Comparison of ENCODE assay signal across 8 cellular contexts in the genomic region with DNA sequence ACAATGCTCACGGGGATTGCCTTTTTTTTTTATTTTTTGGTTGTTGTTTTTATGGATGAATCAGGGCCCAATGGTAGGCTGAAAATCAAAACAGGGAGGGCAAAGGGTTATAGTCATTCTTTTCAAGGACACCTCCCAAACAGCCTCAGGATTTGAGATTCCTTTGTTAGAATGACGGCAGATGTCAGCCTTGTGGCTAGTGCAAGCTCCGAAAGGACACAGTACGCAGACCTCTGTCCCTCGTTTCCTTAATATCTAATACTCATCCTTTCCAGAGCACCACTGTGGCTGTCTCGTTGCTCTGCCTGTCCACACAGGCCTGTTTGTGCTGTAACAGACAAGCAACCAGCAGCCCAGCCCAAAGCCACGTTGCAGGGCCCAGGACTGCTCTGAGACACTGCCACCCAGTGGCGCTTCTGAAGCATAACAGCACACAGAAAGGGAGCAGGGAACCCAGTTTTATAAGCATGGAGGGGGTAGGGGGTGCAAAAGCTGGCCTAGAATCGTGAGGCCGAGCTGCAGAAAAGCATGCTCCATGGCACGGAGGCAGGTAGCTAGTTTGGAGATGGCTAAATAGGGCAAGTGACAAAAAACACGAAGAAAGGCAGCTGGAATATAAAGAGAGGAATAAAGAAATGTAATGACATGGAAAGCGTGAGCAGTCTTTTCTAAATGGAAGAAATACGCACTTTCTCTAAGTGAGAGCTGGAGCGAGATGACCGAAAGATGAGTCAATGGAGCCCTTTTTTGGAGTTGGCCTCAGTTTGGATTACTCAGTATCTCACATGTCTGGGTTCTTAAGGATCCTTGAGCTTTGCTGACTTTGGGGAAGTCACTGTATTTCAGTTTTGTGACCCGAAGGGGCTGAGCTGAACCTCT. TPM values are rescaled to one million over a fixed set of nuclear protein-coding genes. Genes with fewer than 3 reads are reported as not detected.
DNase-seq lines count a peak whose midpoint lies in the region; ATAC-seq, FAIRE-seq and TF ChIP-seq lines count a peak whose summit lies in the region.

No MANE protein-coding gene starts in this region.

- DNase-seq in A549 (ENCODE audit: low read depth in 1 of 2, low spot score in 1 of 2), result peak; percentile 64 to 81
- peak; percentile 97 for DNase-seq in NCI-H526 treated with DMSO at 0.1 percent for 48 hours (lab: John Stamatoyannopoulos, UW)
- peak; percentile 28 to 58 for DNase-seq in activated CD4-positive, alpha-beta T cell treated with anti-CD3 and anti-CD28 coated beads, Interleukin-2, amount 50 U/mL, for 24 hours (ENCODE audit: low read depth in 1 of 2, low spot score in 1 of 2)
- peak; percentile 94 to 97 for DNase-seq in lung microvascular endothelial cell (ENCODE audit: low read depth in 2 of 2)
- peak in 2 of 3 donors; percentile 15 to 28 for DNase-seq in stimulated activated CD4-positive, alpha-beta T cell treated with anti-CD3 and anti-CD28 coated beads, TNF-alpha, amount 100 ng/mL, for 1 hour (ENCODE audit: low read depth in 3 of 3, low spot score in 1 of 3)

- TF ChIP-seq RAD21 in A549 (conservative IDR thresholded peaks at IDR 0.05 in 1 of 2, IDR thresholded peaks at IDR 0.05 in 1 of 2), result peak; percentile 77 to 82

- no peaks in the 10 kb centered on the region for H3K9me3 ChIP-seq in A549
- H3K9me3 ChIP-seq in ectodermal cell (ENCODE audit: control insufficient read depth, low read length), result no peaks in the 10 kb centered on the region

- no peak for TF ChIP-seq POLR2A in A549 (IDR thresholded peaks at IDR 0.05; ENCODE audit: low read length)

- no peak for TF ChIP-seq EP300 in A549 (IDR thresholded peaks at IDR 0.05)

- TF ChIP-seq CTCF in A549 (IDR thresholded peaks at IDR 0.05), result peak; percentile 65

- H3K36me3 ChIP-seq in ectodermal cell (ENCODE audit: control insufficient read depth, insufficient read depth, low read length), result no peaks in the 10 kb centered on the region

- 16% methylated on average over 17 of the region's 17 CpGs for WGBS in A549 (ENCODE audit: missing lambda C conversion rate)
- 36 to 38% methylated on average over 17 of the region's 17 CpGs for WGBS in ectodermal cell, 2 experiments

- ATAC-seq in A549, result peak; percentile 95 to 98
- peak; percentile 91 for ATAC-seq in GM18511 (IDR thresholded peaks at IDR 0.05; ENCODE audit: unreplicated experiment)
- ATAC-seq in HG03378 (IDR thresholded peaks at IDR 0.05; ENCODE audit: unreplicated experiment), result peak; percentile 79

- POLR2A ChIA-PET in A549 (lab: Yijun Ruan, JAX), result interaction anchor here (1.2 kb wide), 1 partner anchor 248 kb away, joined by 5 read pairs; a partner anchor contains a TSS

- FAIRE-seq in A549 (lab: Jason Lieb, UNC), result no peak

- peaks cover 17% of the 10 kb centered on the region for H3K4me1 ChIP-seq in A549
- H3K4me1 ChIP-seq in ectodermal cell (ENCODE audit: control insufficient read depth, insufficient read depth, low read length), result peaks cover 33% of the 10 kb centered on the region

- H3K27me3 ChIP-seq in ectodermal cell (ENCODE audit: control insufficient read depth, insufficient read depth, low read length, poor library complexity, severe bottlenecking), result peaks cover 20% of the 10 kb centered on the region

- H3K27ac ChIP-seq in A549 (peak overlapping the region; percentile 68 to 81), ectodermal cell (ENCODE audit: insufficient read depth, low read depth, low read length, poor library complexity, severe bottlenecking) (peak overlapping the region; percentile 61)

- H3K4me3 ChIP-seq in A549 (no peak overlapping the region), ectodermal cell (ENCODE audit: insufficient read depth, low read depth, low read length) (no peak overlapping the region)

- peak overlapping the region; percentile 60 for H3K4me2 ChIP-seq in A549

- CTCF ChIA-PET in A549 (lab: Yijun Ruan, JAX), result interaction anchor here (0.6 to 2.0 kb wide), 46 partner anchors 9 to 708 kb away, joined by 3 to 17 read pairs (median 3); no protein-coding TSS in a partner anchor

TF ChIP-seq in A549, 52 proteins besides CTCF, POLR2A, EP300 and RAD21:
- TF ChIP-seq RNF2 (IDR thresholded peaks at IDR 0.05; ENCODE audit: borderline replicate concordance, low read depth) (no peak), HOXB13 (CRISPR knock-in tag; IDR thresholded peaks at IDR 0.05; ENCODE audit: low read depth) (no peak), RARB (CRISPR knock-in tag; IDR thresholded peaks at IDR 0.05) (no peak), POLR2AphosphoS2 (conservative IDR thresholded peaks at IDR 0.05; ENCODE audit: low read length) (no peak), CHD4 (IDR thresholded peaks at IDR 0.05; ENCODE audit: borderline replicate concordance) (no peak), SMC3 (IDR thresholded peaks at IDR 0.05) (peak; percentile 73), BHLHE40 (IDR thresholded peaks at IDR 0.05; ENCODE audit: low read depth, low read length) (no peak), RCOR1 (IDR thresholded peaks at IDR 0.05; ENCODE audit: low read depth, low read length) (no peak), HEYL (CRISPR knock-in tag; IDR thresholded peaks at IDR 0.05) (no peak)
- TF ChIP-seq, protein P1, sequence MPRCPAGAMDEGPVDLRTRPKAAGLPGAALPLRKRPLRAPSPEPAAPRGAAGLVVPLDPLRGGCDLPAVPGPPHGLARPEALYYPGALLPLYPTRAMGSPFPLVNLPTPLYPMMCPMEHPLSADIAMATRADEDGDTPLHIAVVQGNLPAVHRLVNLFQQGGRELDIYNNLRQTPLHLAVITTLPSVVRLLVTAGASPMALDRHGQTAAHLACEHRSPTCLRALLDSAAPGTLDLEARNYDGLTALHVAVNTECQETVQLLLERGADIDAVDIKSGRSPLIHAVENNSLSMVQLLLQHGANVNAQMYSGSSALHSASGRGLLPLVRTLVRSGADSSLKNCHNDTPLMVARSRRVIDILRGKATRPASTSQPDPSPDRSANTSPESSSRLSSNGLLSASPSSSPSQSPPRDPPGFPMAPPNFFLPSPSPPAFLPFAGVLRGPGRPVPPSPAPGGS (IDR thresholded peaks at IDR 0.05), result no peak
- TF ChIP-seq, protein P2, sequence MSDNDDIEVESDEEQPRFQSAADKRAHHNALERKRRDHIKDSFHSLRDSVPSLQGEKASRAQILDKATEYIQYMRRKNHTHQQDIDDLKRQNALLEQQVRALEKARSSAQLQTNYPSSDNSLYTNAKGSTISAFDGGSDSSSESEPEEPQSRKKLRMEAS (IDR thresholded peaks at IDR 0.05), result peak; percentile 82

RNA-seq across cellular contexts. Expression of a gene that starts 40.7 kb away (rescaled TPM):
- 0.05 TPM in 1 of 2 replicates, not detected in the other for polyA plus RNA-seq in A549 (2011; rRNA removed)
- not detected in 2 replicates for polyA plus RNA-seq in A549 (2012; cell fraction: cytosol; rRNA removed)
- polyA plus RNA-seq in A549 (2012; cell fraction: nucleus; rRNA removed), result not detected in 2 replicates
- polyA plus RNA-seq in A549 (2017; fragmentation: RNase III; extraction: RNeasy Plus Mini Kit Qiagen cat#74134 plus additional on column Dnase treatment), result 0.05 to 0.21 TPM (median 0.09 TPM) in 3 replicates
- not detected in 2 replicates for polyA minus RNA-seq in A549 (2011; rRNA and poly(A)+ RNA removed)
- polyA plus RNA-seq in ectodermal cell (2013, experiment 1 of 4), result 0.28 TPM
- not detected for polyA plus RNA-seq in ectodermal cell (2013, experiment 2 of 4)
- not detected for polyA plus RNA-seq in ectodermal cell (2013, experiment 3 of 4)
- 0.32 TPM for polyA plus RNA-seq in ectodermal cell (2013, experiment 4 of 4)
- 27.2 and 170 TPM in 2 replicates for total RNA-seq in lung microvascular endothelial cell

Comparison
In these comparisons a context has a peak if more than half of its experiments do, and no peak if none do; other contexts are left out.
1. DNase-seq: peak in every context shown above with its lines; median percentile 97 in NCI-H526 treated with DMSO at 0.1 percent for 48 hours; 96 in lung microvascular endothelial cell; 72 in A549; 43 in activated CD4-positive, alpha-beta T cell treated with anti-CD3 and anti-CD28 coated beads, Interleukin-2, amount 50 U/mL, for 24 hours; 22 in stimulated activated CD4-positive, alpha-beta T cell treated with anti-CD3 and anti-CD28 coated beads, TNF-alpha, amount 100 ng/mL, for 1 hour.